ENCODE assay signal across 8 cellular contexts in the genomic region with DNA sequence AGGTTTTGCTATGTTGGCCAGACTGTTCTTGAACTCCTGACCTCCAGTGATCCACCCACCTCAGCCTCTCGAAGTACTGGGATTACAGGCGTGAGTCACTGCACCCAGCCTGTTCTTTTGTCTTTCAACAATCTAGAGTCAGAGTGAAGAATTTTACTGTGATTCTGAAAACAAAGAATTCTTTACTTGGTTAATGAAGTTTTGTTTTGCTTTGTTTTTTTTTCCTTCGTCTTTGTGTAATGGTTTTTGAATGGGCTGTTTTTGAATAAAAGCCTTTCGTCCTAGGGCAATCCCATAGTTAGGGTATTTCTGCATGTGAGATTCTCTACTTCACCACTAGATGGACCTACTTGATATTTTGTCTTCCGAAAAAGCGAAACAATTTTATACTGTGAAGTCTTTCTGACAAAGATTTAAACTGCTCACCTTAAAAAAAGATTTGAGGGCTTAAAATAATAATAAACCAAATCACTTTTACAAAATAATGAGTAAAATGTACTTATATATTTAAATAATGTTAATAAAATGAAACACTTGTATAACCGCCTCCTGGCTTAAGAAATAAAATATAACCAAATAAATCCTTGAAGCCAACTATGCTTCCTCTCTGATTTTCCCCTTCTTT. TPM values are rescaled to one million over a fixed set of nuclear protein-coding genes. Genes with fewer than 3 reads are reported as not detected.
DNase-seq lines count a peak whose midpoint lies in the region; ATAC-seq and TF ChIP-seq lines count a peak whose summit lies in the region.

No MANE protein-coding gene starts in this region.

- H3K27me3 ChIP-seq in BJ (ENCODE audit: control insufficient read depth, insufficient read depth, low read length) (no peaks in the 10 kb centered on the region), right cardiac atrium (ENCODE audit: control insufficient read depth, insufficient read depth) (no peaks in the 10 kb centered on the region), spleen (replicated peaks in 1 of 7) (no peaks in the 10 kb centered on the region)

- intact Hi-C loops in right cardiac atrium (cut with DNase I) (no loop called here), spleen (cut with DNase I; ENCODE audit: low total_unique reads) (loop anchor here (2.0 kb wide), 1 partner anchor 342 kb away; no protein-coding TSS in a partner anchor)

- H3K4me3 ChIP-seq in BJ (ENCODE audit: low read depth, low read length) (no peak overlapping the region), right cardiac atrium (ENCODE audit: low read length) (no peak overlapping the region), spleen (no peak overlapping the region)

- H3K36me3 ChIP-seq in BJ (ENCODE audit: control insufficient read depth, insufficient read depth, low read length), result no peaks in the 10 kb centered on the region
- no peaks in the 10 kb centered on the region for H3K36me3 ChIP-seq in spleen

- H3K27ac ChIP-seq in right cardiac atrium (ENCODE audit: low read length), result no peak overlapping the region
- no peak overlapping the region for H3K27ac ChIP-seq in spleen

- CTCF ChIA-PET in BJ (lab: Yijun Ruan, JAX), result interaction anchor here (1.0 to 1.4 kb wide), 5 partner anchors 8 to 1256 kb away, joined by 3 to 5 read pairs (median 4); no protein-coding TSS in a partner anchor

- no peak for TF ChIP-seq POLR2A in spleen (IDR thresholded peaks at IDR 0.05)

- H3K4me1 ChIP-seq in right cardiac atrium (ENCODE audit: control insufficient read depth, insufficient read depth, low read length) (no peaks in the 10 kb centered on the region), spleen (no peaks in the 10 kb centered on the region)

- ATAC-seq in right cardiac atrium, result peak; percentile 67 to 79
- ATAC-seq in HG02759 (IDR thresholded peaks at IDR 0.05; ENCODE audit: unreplicated experiment), result no peak

- DNase-seq in BJ (ENCODE audit: low read depth) (peak; percentile 11), GM13976 (ENCODE audit: low spot score) (peak; percentile 70), NCI-H146 treated with DMSO at 0.1 percent for 48 hours (lab: John Stamatoyannopoulos, UW; ENCODE audit: unreplicated experiment) (peak; percentile 38), amniotic epithelial cell (ENCODE audit: low read depth) (peak; percentile 69), right cardiac atrium (no peak), spleen (no peak)
- DNase-seq in activated CD4-positive, CD25-positive, alpha-beta regulatory T cell treated with anti-CD3 and anti-CD28 coated beads, Interleukin-2, amount 50 U/mL, for 72 hours, result no peak

- peak; percentile 77 for TF ChIP-seq CTCF in BJ (IDR thresholded peaks at IDR 0.05; ENCODE audit: insufficient read depth, low read depth, low read length)
- peak; percentile 47 for TF ChIP-seq CTCF in GM13976 (IDR thresholded peaks at IDR 0.05; ENCODE audit: borderline replicate concordance, control extremely low read depth, extremely low read depth, insufficient read depth, missing control alignments)
- TF ChIP-seq CTCF in spleen (IDR thresholded peaks at IDR 0.05 in 8 of 11, conservative IDR thresholded peaks at IDR 0.05 in 3 of 11), result peak; percentile 53 to 81 (median 77)

- 31% methylated on average over 7 of the region's 7 CpGs for WGBS in right cardiac atrium
- WGBS in spleen, 5 donors, result 31 to 47% (median 39%) methylated on average over 7 of the region's 7 CpGs

- H3K9me3 ChIP-seq in right cardiac atrium (ENCODE audit: control insufficient read depth, low read length), result no peaks in the 10 kb centered on the region
- peaks cover 0 to 5% (median 0%) of the 10 kb centered on the region in 8 donors for H3K9me3 ChIP-seq in spleen

- in situ Hi-C loops in GM13976 (cut with MboI; ENCODE audit: low sequenced_read_pairs, unreplicated experiment), result loop anchor here (10.0 kb wide), 1 partner anchor 346 kb away; no protein-coding TSS in a partner anchor

- POLR2A ChIA-PET in BJ (lab: Charles Lee), result interaction anchor here (0.6 kb wide), 1 partner anchor 36 kb away, joined by 3 read pairs; no protein-coding TSS in a partner anchor

RNA-seq across cellular contexts. Expression of gene SC5D, which starts 43.4 kb away (rescaled TPM):
- polyA plus RNA-seq in BJ (2011; rRNA removed) (14.6 and 40.0 TPM in 2 replicates), right cardiac atrium (29.7 TPM), spleen (1 to 10 TPM; 4.8 to 7.1 (median 6.7) TPM)
- 28.4 and 36.9 TPM in 2 replicates for polyA minus RNA-seq in BJ (2011; rRNA and poly(A)+ RNA removed)
- total RNA-seq in right cardiac atrium (10 to 100 TPM; 30.1 to 34.7 (median 32.4) TPM), spleen (10 to 100 TPM; 14.8 to 25.5 (median 20.2) TPM)

Comparison
In these comparisons a context has a peak if more than half of its experiments do, and no peak if none do; other contexts are left out.
1. DNase-seq: peak in BJ (single experiment), GM13976 (single experiment), NCI-H146 treated with DMSO at 0.1 percent for 48 hours (single experiment) and amniotic epithelial cell (single experiment); none in right cardiac atrium (0 of 3), spleen (single experiment) and activated CD4-positive, CD25-positive, alpha-beta regulatory T cell treated with anti-CD3 and anti-CD28 coated beads, Interleukin-2, amount 50 U/mL, for 72 hours (single experiment).
2. Peak in every context shown above with its lines, with median percentiles within 50 percentile points of each other: CTCF ChIP-seq.